Comparison of ENCODE assay signal across 2 cellular contexts in genomic region chr16:76035689-76036088, GRCh38.
TF ChIP-seq lines count a peak whose summit lies in the region.

No MANE protein-coding gene starts in this region.

TF ChIP-seq in A549, 52 proteins besides CTCF, POLR2A, EP300 and RAD21 (continued from another document):
- TF ChIP-seq HMGXB4 (CRISPR knock-in tag; IDR thresholded peaks at IDR 0.05; ENCODE audit: borderline replicate concordance) (no peak), ELK1 (IDR thresholded peaks at IDR 0.05; ENCODE audit: low read depth, low read length) (no peak), ZFP36 (IDR thresholded peaks at IDR 0.05; ENCODE audit: borderline replicate concordance, partially characterized antibody) (peak; percentile 81), E2F6 (IDR thresholded peaks at IDR 0.05; ENCODE audit: borderline replicate concordance, low read depth) (no peak)

TF ChIP-seq in GM23338, 12 proteins besides CTCF, POLR2A, EP300 and RAD21:
- TF ChIP-seq REST (IDR thresholded peaks at IDR 0.05; ENCODE audit: unreplicated experiment), result no peak
- TF ChIP-seq NANOG (IDR thresholded peaks at IDR 0.05; ENCODE audit: borderline replicate concordance), result no peak
- no peak for TF ChIP-seq ZNF331 (CRISPR knock-in tag; IDR thresholded peaks at IDR 0.05; ENCODE audit: low read depth)
- TF ChIP-seq JUNB (IDR thresholded peaks at IDR 0.05; ENCODE audit: unreplicated experiment), result no peak
- no peak for TF ChIP-seq STAT1 (IDR thresholded peaks at IDR 0.05; ENCODE audit: unreplicated experiment)
- no peak for TF ChIP-seq POLR2AphosphoS5 (IDR thresholded peaks at IDR 0.05; ENCODE audit: low read depth)
- no peak for TF ChIP-seq ZNF462 (CRISPR knock-in tag; IDR thresholded peaks at IDR 0.05)
- TF ChIP-seq ETS1 (IDR thresholded peaks at IDR 0.05), result no peak
- TF ChIP-seq ZNF114 (CRISPR knock-in tag; IDR thresholded peaks at IDR 0.05), result no peak
- no peak for TF ChIP-seq EZH2 (IDR thresholded peaks at IDR 0.05; ENCODE audit: low read depth, unreplicated experiment)
- no peak for TF ChIP-seq EZH2phosphoT487 (IDR thresholded peaks at IDR 0.05; ENCODE audit: unreplicated experiment)
- TF ChIP-seq CREB1 (CRISPR knock-in tag; IDR thresholded peaks at IDR 0.05; ENCODE audit: low read depth), result no peak
TF ChIP-seq in GM23338: peak in this region for 0.
